22 cellular contexts compared by ENCODE assay signal in genomic region chr16:55062446-55062845, GRCh38.
"Had no signal": no experiment of that assay in that cellular context is flagged by ENCODE, and none has a peak within 500 bp of the region (broad histone marks: within the 10 kb centered on the region; RNA-seq: fewer than 3 reads in every experiment).

No MANE protein-coding gene starts in this region.

- DNase-seq: activated CD4-positive, alpha-beta T cell treated with anti-CD3 and anti-CD28 coated beads for 4 hours; activated CD4-positive, alpha-beta T cell treated with anti-CD3 and anti-CD28 coated beads, Interleukin-2, amount 50 U/mL, for 4 hours; activated naive CD4-positive, alpha-beta T cell; activated naive CD8-positive, alpha-beta T cell treated with anti-CD3 and anti-CD28 coated beads, Interleukin-2, amount 10 ng/mL, durations not matched to agents 7 days and 5 days; activated T-cell treated with anti-CD3 and anti-CD28 coated beads for 4 hours; activated T-cell treated with anti-CD3 and anti-CD28 coated beads, Interleukin-2, amount 50 U/mL, for 72 hours; amniotic stem cell; brain microvascular endothelial cell; cortex of kidney; effector memory CD8-positive, alpha-beta T cell; erythroblast; foreskin keratinocyte; islet precursor cell; left colon; mammary epithelial cell; naive thymus-derived CD4-positive, alpha-beta T cell; psoas muscle; stimulated activated CD4-positive, alpha-beta T cell treated with anti-CD3 and anti-CD28 coated beads, Interleukin-15, amount 100 ng/mL, for 24 hours; stimulated activated CD4-positive, alpha-beta T cell treated with anti-CD3 and anti-CD28 coated beads, Interleukin-2, amount 100 ng/mL, for 24 hours; stimulated activated naive B cell treated with anti-CD40 and anti-IgM and Interleukin-4, amounts not matched to agents 10 μg/mL and 1 μg/mL and 100 μg/mL, for 72 hours; stomach; T-helper 9 cell had no signal
